ENCODE assay signal across 8 cellular contexts in the genomic region with DNA sequence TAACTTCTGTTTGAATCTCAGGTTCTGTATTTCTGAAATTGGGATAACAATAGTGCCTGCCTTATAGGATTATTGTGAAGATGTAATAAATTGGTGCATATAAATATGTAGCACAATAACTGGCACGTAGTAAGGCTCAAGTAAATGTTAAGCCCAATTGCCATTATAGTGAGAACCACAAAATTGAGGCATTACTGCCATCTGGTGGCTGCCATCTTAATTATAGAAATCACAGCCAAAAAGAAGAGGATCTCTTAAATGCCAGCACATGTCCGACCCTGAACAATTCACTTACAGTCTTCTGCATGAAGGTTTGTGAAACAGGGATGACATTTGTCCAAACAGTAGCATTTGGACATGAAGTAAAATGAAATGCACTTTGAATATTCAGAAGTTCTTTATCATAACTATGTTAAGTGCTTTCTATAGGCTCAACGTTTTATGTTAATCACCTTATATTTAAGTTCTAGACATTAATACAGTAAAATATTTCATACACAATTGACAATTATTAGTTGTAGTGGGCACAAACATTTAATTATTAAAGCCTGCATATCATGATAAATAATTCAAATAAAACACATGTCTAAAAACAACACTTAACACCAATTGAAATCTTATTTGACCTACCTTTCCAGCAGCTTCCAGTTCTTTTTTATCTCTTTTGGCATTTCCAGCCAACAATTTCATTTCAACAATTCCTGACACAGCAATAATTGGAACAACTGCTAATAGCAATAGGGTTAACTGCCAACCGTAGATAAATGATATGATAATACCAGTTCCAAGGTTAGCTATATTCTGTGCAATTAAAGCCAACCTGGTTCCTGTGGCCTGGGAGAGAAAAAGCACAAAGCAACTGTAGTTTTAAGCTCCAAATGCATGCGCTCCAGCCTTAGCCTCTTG. TPM values are rescaled to one million over a fixed set of nuclear protein-coding genes. Genes with fewer than 3 reads are reported as not detected.
DNase-seq lines count a peak whose midpoint lies in the region; ATAC-seq and TF ChIP-seq lines count a peak whose summit lies in the region.

No MANE protein-coding gene starts in this region.

- no peak overlapping the region for H2BK15ac ChIP-seq in mesendoderm (replicated peaks; ENCODE audit: low read depth)

- WGBS in mesendoderm (ENCODE audit: extremely low coverage, insufficient coverage, low lambda C conversion rate), result no CpG with 5 or more reads among the region's 5 CpGs

- no peaks in the 10 kb centered on the region for H3K4me1 ChIP-seq in mesendoderm (ENCODE audit: control insufficient read depth, low read depth, low read length)

- no peak overlapping the region for H4K5ac ChIP-seq in mesendoderm (ENCODE audit: low read length)

- H2BK120ac ChIP-seq in mesendoderm (ENCODE audit: low read depth, low read length), result no peak overlapping the region

- no peak overlapping the region for H2BK5ac ChIP-seq in mesendoderm (ENCODE audit: low read length)

- H3K36me3 ChIP-seq in mesendoderm (ENCODE audit: control insufficient read depth, insufficient read depth, low read length), result no peaks in the 10 kb centered on the region

- no peaks in the 10 kb centered on the region for H3K79me2 ChIP-seq in mesendoderm (ENCODE audit: control insufficient read depth, insufficient read depth, low read length)

- H3K23ac ChIP-seq in mesendoderm (ENCODE audit: low read length), result no peak overlapping the region

- no peak overlapping the region for H4K8ac ChIP-seq in mesendoderm (ENCODE audit: low read depth, low read length)

- H3K4ac ChIP-seq in mesendoderm (ENCODE audit: low read depth, low read length), result no peak overlapping the region

- DNase-seq in AG10803 (ENCODE audit: low read depth), result peak; percentile 68
- DNase-seq in NCI-H748 treated with DMSO at 0.1 percent for 48 hours (lab: John Stamatoyannopoulos, UW), result peak; percentile 61
- DNase-seq in activated CD4-positive, alpha-beta T cell treated with anti-CD3 and anti-CD28 coated beads, Interleukin-2, amount 50 U/mL, for 48 hours, result peak; percentile 69 to 70
- DNase-seq in effector CD4-positive, alpha-beta T cell, result peak; percentile 74
- peak; percentile 69 for DNase-seq in mesendoderm
- peak; percentile 6 to 44 for DNase-seq in stimulated activated CD8-positive, alpha-beta memory T cell treated with anti-CD3 and anti-CD28 coated beads, Interleukin-7, amount 100 ng/mL, for 4 hours (ENCODE audit: low read depth in 2 of 2)

- no peak overlapping the region for H3K9ac ChIP-seq in mesendoderm (ENCODE audit: low read length)

- no peak overlapping the region for H3K4me2 ChIP-seq in mesendoderm (ENCODE audit: low read length)

- no peak overlapping the region for H3K27ac ChIP-seq in mesendoderm (ENCODE audit: low read depth, low read length)

- no peak overlapping the region for H3K18ac ChIP-seq in mesendoderm (ENCODE audit: low read length)

- no peak overlapping the region for H3K4me3 ChIP-seq in AG10803 (ENCODE audit: low read length)
- no peak overlapping the region for H3K4me3 ChIP-seq in mesendoderm (ENCODE audit: low read length)

- ATAC-seq in GM18909 (IDR thresholded peaks at IDR 0.05; ENCODE audit: poor library complexity, unreplicated experiment) (peak; percentile 85), HG03439 (IDR thresholded peaks at IDR 0.05; ENCODE audit: unreplicated experiment) (peak; percentile 67)

- no peaks in the 10 kb centered on the region for H3K27me3 ChIP-seq in mesendoderm (ENCODE audit: insufficient read depth, low read length, poor library complexity)

- no peaks in the 10 kb centered on the region for H3K79me1 ChIP-seq in mesendoderm (ENCODE audit: low read length)

- H3K56ac ChIP-seq in mesendoderm (ENCODE audit: low read length), result no peak overlapping the region

- peak; percentile 75 for TF ChIP-seq CTCF in AG10803 (conservative IDR thresholded peaks at IDR 0.05; ENCODE audit: low read length)

- no peak overlapping the region for H2AK5ac ChIP-seq in mesendoderm (ENCODE audit: low read length)

RNA-seq across cellular contexts. Expression of a gene that starts 58.5 kb away (rescaled TPM):
- polyA plus RNA-seq in mesendoderm (2013, experiment 1 of 2), result 0.31 TPM
- 0.32 TPM for polyA plus RNA-seq in mesendoderm (2013, experiment 2 of 2)
